12 cellular contexts compared by ENCODE assay signal in the genomic region with DNA sequence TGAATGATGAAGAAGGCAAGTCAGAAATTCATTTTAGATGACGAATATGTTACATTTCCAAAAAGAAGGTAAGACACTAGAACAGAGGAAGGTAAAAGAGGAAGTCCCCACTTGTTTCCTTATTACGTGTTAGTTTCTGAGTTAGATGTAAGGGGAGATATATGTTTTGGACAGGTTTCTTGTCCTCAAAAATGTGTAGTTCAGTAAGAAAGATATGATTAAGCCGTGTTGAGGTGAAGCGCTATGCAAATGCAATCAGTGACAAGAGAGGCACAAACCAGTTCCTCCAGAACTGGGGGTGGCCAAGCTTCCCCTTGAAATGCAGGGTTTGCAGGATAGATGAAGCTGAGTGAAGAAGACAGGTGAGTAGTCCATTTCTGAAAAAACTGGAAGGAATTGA.
A peak's percentile ranks its signal among the peaks of the same experiment; 100 is the strongest.
DNase-seq lines count a peak whose midpoint lies in the region; ATAC-seq, FAIRE-seq and TF ChIP-seq lines count a peak whose summit lies in the region.
"Had no signal": no experiment of that assay in that cellular context is flagged by ENCODE, and none has a peak within 500 bp of the region (broad histone marks: within the 10 kb centered on the region; RNA-seq: fewer than 3 reads in every experiment).

No MANE protein-coding gene starts in this region.

- H3K36me3 ChIP-seq in K562 (ENCODE audit: control insufficient read depth, insufficient read depth, low read length): no peaks in the 10 kb centered on the region
- H3K36me3 ChIP-seq in colonic mucosa: no peaks in the 10 kb centered on the region
- no peaks in the 10 kb centered on the region for H3K36me3 ChIP-seq in osteoblast (ENCODE audit: insufficient read depth, low read length)
- H3K36me3 ChIP-seq in psoas muscle (ENCODE audit: insufficient read depth in 1 of 2, low read depth in 1 of 2): no peaks in the 10 kb centered on the region
- H3K36me3 ChIP-seq: WERI-Rb-1 had no signal

- no TSS peak for BruUV-seq in K562 (replicated peaks; lab: Mats Ljungman, UMichigan)

- ATAC-seq in GM21367 (IDR thresholded peaks at IDR 0.05; ENCODE audit: unreplicated experiment) (peak; percentile 60), K562 (no peak; the same call in 2 of the 3 replicates), psoas muscle (no peak)

- peak; percentile 33 for DNase-seq in GM12864 (ENCODE audit: low read depth)
- peak; percentile 21 for DNase-seq in NOMO-1 treated with dmso at 0.1 percent for 144 hours (lab: John Stamatoyannopoulos, UW; ENCODE audit: unreplicated experiment)
- peak in 1 of 4 experiments; percentile 15 for DNase-seq in K562 (ENCODE audit: extremely low read depth in 1 of 4, low spot score in 3 of 4)
- DNase-seq in HT-29 (ENCODE audit: low spot score): no peak
- DNase-seq in colonic mucosa: no peak
- DNase-seq in osteoblast (ENCODE audit: insufficient read length, low spot score, missing footprints): no peak
- DNase-seq in psoas muscle: no peak
- DNase-seq: caudate nucleus, NCI-H510A treated with DMSO at 0.1 percent for 48 hours, WERI-Rb-1 had no signal

- FAIRE-seq in K562 (lab: Jason Lieb, UNC): no peak

- no peak for TF ChIP-seq POLR2A in K562 (conservative IDR thresholded peaks at IDR 0.05)

- no peak for TF ChIP-seq EP300 in K562 (IDR thresholded peaks at IDR 0.05; ENCODE audit: low read length)

- in situ Hi-C loops in K562 (cut with MboI): no loop called here

- H2AFZ ChIP-seq in K562 (ENCODE audit: low read depth, low read length): peak overlapping the region; percentile 60; the same call in 1 of the 2 replicates
- no peak overlapping the region for H2AFZ ChIP-seq in osteoblast (ENCODE audit: low read length)
- H2AFZ ChIP-seq: hepatocyte had no signal

- POLR2A ChIA-PET in K562 (lab: Yijun Ruan, JAX): no interaction called here

- intact Hi-C loops in K562 (cut with micrococcal nuclease): no loop called here
- intact Hi-C loops in colonic mucosa (cut with DNase I): no loop called here
- intact Hi-C loops in psoas muscle (cut with DNase I): no loop called here

- no peaks in the 10 kb centered on the region for H3K27me3 ChIP-seq in K562 (ENCODE audit: control insufficient read depth in 2 of 2, insufficient read depth in 2 of 2, low read length in 2 of 2)
- H3K27me3 ChIP-seq in colonic mucosa: no peaks in the 10 kb centered on the region
- H3K27me3 ChIP-seq in osteoblast (ENCODE audit: insufficient read depth, low read length): no peaks in the 10 kb centered on the region
- H3K27me3 ChIP-seq in psoas muscle (ENCODE audit: insufficient read depth in 3 of 3, low read length in 2 of 3): no peaks in the 10 kb centered on the region
- H3K27me3 ChIP-seq: hepatocyte had no signal

- 1% methylated on average over 4 of the region's 4 CpGs for WGBS in K562 (ENCODE audit: insufficient coverage, low coverage, missing lambda C conversion rate)
- WGBS in psoas muscle, 3 donors: 83 to 89% (median 89%) methylated on average over 4 of the region's 4 CpGs

- H3K4me3 ChIP-seq in GM12864 (ENCODE audit: low read depth, low read length) (no peak overlapping the region), K562 (no peak overlapping the region), colonic mucosa (no peak overlapping the region), osteoblast (ENCODE audit: insufficient read depth, low read length) (no peak overlapping the region), psoas muscle (no peak overlapping the region)
- H3K4me3 ChIP-seq: hepatocyte had no signal

- no peaks in the 10 kb centered on the region for H4K20me1 ChIP-seq in K562 (replicated peaks; ENCODE audit: control insufficient read depth, insufficient read depth, low read length)
- no peaks in the 10 kb centered on the region for H4K20me1 ChIP-seq in osteoblast (ENCODE audit: insufficient read depth, low read length)

- no peaks in the 10 kb centered on the region for H3K9me3 ChIP-seq in K562 (replicated peaks; ENCODE audit: control insufficient read depth, insufficient read depth, low read depth, low read length)
- H3K9me3 ChIP-seq in colonic mucosa: no peaks in the 10 kb centered on the region
- H3K9me3 ChIP-seq in osteoblast (ENCODE audit: low read depth, low read length): no peaks in the 10 kb centered on the region
- no peaks in the 10 kb centered on the region for H3K9me3 ChIP-seq in psoas muscle

- H3K4me2 ChIP-seq in K562 (ENCODE audit: insufficient read depth, low read length) (0 out of 2 replicates have a peak overlapping the region, but pooled peaks have one; percentile 2), osteoblast (ENCODE audit: insufficient read depth, low read length) (no peak overlapping the region)
- H3K4me2 ChIP-seq: hepatocyte had no signal

- TF ChIP-seq CTCF in GM12864 (IDR thresholded peaks at IDR 0.05; ENCODE audit: low read depth, low read length, missing control alignments): no peak
- TF ChIP-seq CTCF in K562 (IDR thresholded peaks at IDR 0.05 in 2 of 3, conservative IDR thresholded peaks at IDR 0.05 in 1 of 3; ENCODE audit: insufficient read depth in 2 of 3, low read depth in 1 of 3, low read length in 3 of 3): no peak
- TF ChIP-seq CTCF in colonic mucosa (IDR thresholded peaks at IDR 0.05): no peak
- no peak for TF ChIP-seq CTCF in osteoblast (IDR thresholded peaks at IDR 0.05; ENCODE audit: extremely low read depth, low read depth, low read length)
- TF ChIP-seq CTCF in psoas muscle (IDR thresholded peaks at IDR 0.05): no peak

- H3K9ac ChIP-seq in K562 (ENCODE audit: insufficient read depth in 1 of 2, low read depth in 2 of 2, low read length in 2 of 2) (no peak overlapping the region; a peak in 1 of 4 replicates), colonic mucosa (ENCODE audit: low read depth in 2 of 2, low read length in 2 of 2) (no peak overlapping the region)

- CTCF ChIA-PET in K562 (lab: Yijun Ruan, JAX; ENCODE audit: low intra/inter-chr PET ratio): no interaction called here

- H3K27ac ChIP-seq in K562 (ENCODE audit: extremely low read depth, low read depth, low read length) (no peak overlapping the region), colonic mucosa (no peak overlapping the region), osteoblast (ENCODE audit: low read depth, low read length) (no peak overlapping the region), psoas muscle (no peak overlapping the region)
- H3K27ac ChIP-seq: hepatocyte, WERI-Rb-1 had no signal

- H3K79me2 ChIP-seq in K562 (ENCODE audit: control insufficient read depth, insufficient read depth, low read length) (no peaks in the 10 kb centered on the region), osteoblast (ENCODE audit: insufficient read depth, low read length) (no peaks in the 10 kb centered on the region)
- H3K79me2 ChIP-seq: hepatocyte had no signal

- no peaks in the 10 kb centered on the region for H3K9me1 ChIP-seq in K562 (ENCODE audit: control insufficient read depth, insufficient read depth, low read length)

- TF ChIP-seq RAD21 in K562 (CRISPR knock-in tag; conservative IDR thresholded peaks at IDR 0.05 in 1 of 2, IDR thresholded peaks at IDR 0.05 in 1 of 2): no peak

- H3K4me1 ChIP-seq in K562 (replicated peaks in 1 of 2; ENCODE audit: control insufficient read depth in 2 of 2, insufficient read depth in 2 of 2, low read length in 2 of 2) (peaks cover 0 to 34% of the 10 kb centered on the region in 2 experiments; a peak in 3 of 5 replicates), colonic mucosa (no peaks in the 10 kb centered on the region), osteoblast (ENCODE audit: insufficient read depth, low read length) (no peaks in the 10 kb centered on the region), psoas muscle (no peaks in the 10 kb centered on the region)

TF ChIP-seq in K562, 482 proteins besides CTCF, POLR2A, EP300 and RAD21 (continues in another document):
- no peak for TF ChIP-seq ZNF644 (tag; IDR thresholded peaks at IDR 0.05; ENCODE audit: low read depth)
- TF ChIP-seq GATAD2B (IDR thresholded peaks at IDR 0.05; ENCODE audit: borderline replicate concordance): no peak
- no peak for TF ChIP-seq ZBTB8A (IDR thresholded peaks at IDR 0.05; ENCODE audit: partially characterized antibody)
- no peak for TF ChIP-seq ZZZ3 (IDR thresholded peaks at IDR 0.05)
- no peak for TF ChIP-seq EWSR1 (IDR thresholded peaks at IDR 0.05; ENCODE audit: borderline replicate concordance, low read depth, partially characterized antibody)
- no peak for TF ChIP-seq MCM7 (IDR thresholded peaks at IDR 0.05)
- TF ChIP-seq TCF7L2 (IDR thresholded peaks at IDR 0.05; ENCODE audit: low read depth, low read length): no peak
- TF ChIP-seq PRDM10 (IDR thresholded peaks at IDR 0.05; ENCODE audit: partially characterized antibody): peak; percentile 65
- no peak for TF ChIP-seq HNRNPK (IDR thresholded peaks at IDR 0.05; ENCODE audit: low read depth, low read length, poor library complexity, severe bottlenecking)
- no peak for TF ChIP-seq RFX1 (IDR thresholded peaks at IDR 0.05)
- TF ChIP-seq ZNF717 (CRISPR knock-in tag; IDR thresholded peaks at IDR 0.05): no peak
- TF ChIP-seq ZNF830 (CRISPR knock-in tag; IDR thresholded peaks at IDR 0.05): no peak
- TF ChIP-seq ILF3 (IDR thresholded peaks at IDR 0.05; ENCODE audit: borderline replicate concordance): no peak

Comparison
In these comparisons a context has a peak if more than half of its experiments do, and no peak if none do; other contexts are left out.
1. DNase-seq: peak in GM12864 (single experiment) and NOMO-1 treated with dmso at 0.1 percent for 144 hours (single experiment); none in HT-29 (single experiment), colonic mucosa (single experiment), osteoblast (single experiment) and psoas muscle (0 of 2).